Comparison of ENCODE assay signal across 8 cellular contexts in the genomic region with DNA sequence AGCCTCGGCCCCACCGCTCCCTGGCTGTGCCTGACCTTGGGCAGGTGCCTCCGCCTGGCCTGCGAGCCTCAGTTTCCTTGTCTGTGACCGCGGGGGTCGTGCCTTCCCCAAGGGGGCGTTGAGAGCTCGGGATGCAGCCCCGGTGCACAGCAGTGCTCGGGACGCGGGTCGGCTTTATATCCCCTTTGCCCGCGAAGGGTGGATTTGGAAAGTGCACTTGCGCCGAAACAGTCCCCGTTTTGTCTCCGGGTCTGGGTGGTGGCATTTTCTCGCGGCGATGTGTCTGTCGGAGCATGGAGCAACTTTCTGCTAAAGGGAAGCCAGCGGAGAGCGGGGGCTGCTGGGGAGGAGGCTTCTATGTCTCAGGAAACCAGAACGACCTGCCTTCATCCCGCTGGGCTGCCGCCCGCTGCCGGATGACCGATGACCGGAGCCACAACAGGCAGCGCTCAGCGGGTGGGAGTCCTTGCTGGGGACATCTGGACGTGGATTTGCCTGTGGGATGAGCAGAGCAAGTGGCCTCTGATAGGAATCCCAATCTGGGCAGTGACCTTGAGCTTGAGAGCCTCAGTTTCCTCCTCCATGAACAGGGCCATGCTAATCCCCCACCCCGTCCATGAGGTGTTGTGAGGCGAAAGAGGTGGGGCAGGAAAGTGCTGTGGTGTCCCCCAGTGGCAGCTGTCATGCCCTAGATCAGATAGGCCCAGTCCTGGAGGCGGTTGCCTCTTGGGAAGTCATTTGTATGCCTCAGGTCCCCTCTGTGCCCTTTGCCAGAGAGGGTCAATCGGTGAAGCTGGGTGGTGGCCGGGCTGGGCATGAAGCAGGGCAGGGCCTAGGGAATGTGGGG. TPM values are rescaled to one million over a fixed set of nuclear protein-coding genes. Genes with fewer than 3 reads are reported as not detected.
DNase-seq lines count a peak whose midpoint lies in the region; ATAC-seq and TF ChIP-seq lines count a peak whose summit lies in the region.

No MANE protein-coding gene starts in this region.

- H3K4me1 Mint-ChIP-seq in CD4-positive, CD25-positive, alpha-beta regulatory T cell: peaks cover 17 to 92% (median 76%) of the 10 kb centered on the region in 4 donors
- H3K4me1 Mint-ChIP-seq in WTC11 (peaks cover 29% of the 10 kb centered on the region), HFFc6 (ENCODE audit: low read depth) (no peaks in the 10 kb centered on the region)

- POLR2A ChIA-PET in WTC11 (lab: Charles Lee): interaction anchor here (0.5 to 0.6 kb wide), 2 partner anchors 507 to 885 kb away, joined by 3 read pairs; no protein-coding TSS in a partner anchor

- H3K27ac ChIP-seq in CD4-positive, CD25-positive, alpha-beta regulatory T cell (ENCODE audit: insufficient read depth, low read length, poor library complexity, severe bottlenecking): no peak overlapping the region
- H3K27ac ChIP-seq in esophagus (ENCODE audit: low read depth in 2 of 2, low read length in 1 of 2) (no peak overlapping the region), osteoblast (ENCODE audit: low read depth, low read length) (no peak overlapping the region)

- no peaks in the 10 kb centered on the region for H3K27me3 Mint-ChIP-seq in CD4-positive, CD25-positive, alpha-beta regulatory T cell
- H3K27me3 Mint-ChIP-seq in WTC11 (ENCODE audit: low read depth) (peaks cover 13% of the 10 kb centered on the region), HFFc6 (ENCODE audit: insufficient read depth) (no peaks in the 10 kb centered on the region; the same call in 1 of the 2 replicates)

- no peaks in the 10 kb centered on the region for H3K9me3 ChIP-seq in CD4-positive, CD25-positive, alpha-beta regulatory T cell (ENCODE audit: control insufficient read depth in 2 of 2, low read length in 2 of 2)
- peaks cover 0 to 3% of the 10 kb centered on the region in 2 donors for H3K9me3 ChIP-seq in esophagus (ENCODE audit: control insufficient read depth in 2 of 2, insufficient read depth in 1 of 2, low read depth in 1 of 2, low read length in 1 of 2)
- no peaks in the 10 kb centered on the region for H3K9me3 ChIP-seq in osteoblast (ENCODE audit: low read depth, low read length)

- peak overlapping the region; percentile 31 for H2AFZ ChIP-seq in osteoblast (ENCODE audit: low read length)

- H3K27me3 ChIP-seq in CD4-positive, CD25-positive, alpha-beta regulatory T cell (ENCODE audit: control insufficient read depth, insufficient read depth, low read length): no peaks in the 10 kb centered on the region
- H3K27me3 ChIP-seq in esophagus (ENCODE audit: control insufficient read depth in 1 of 2, insufficient read depth in 2 of 2, low read length in 2 of 2) (peaks cover 2 to 11% of the 10 kb centered on the region in 2 donors), osteoblast (ENCODE audit: insufficient read depth, low read length) (no peaks in the 10 kb centered on the region)

- H3K4me3 ChIP-seq in CD4-positive, CD25-positive, alpha-beta regulatory T cell (ENCODE audit: low read depth, low read length): peak overlapping the region; percentile 79
- H3K4me3 ChIP-seq in esophagus (ENCODE audit: low read depth in 1 of 2, low read length in 2 of 2) (peak overlapping the region; percentile 36 to 37), osteoblast (ENCODE audit: insufficient read depth, low read length) (peak overlapping the region; percentile 64)

- TF ChIP-seq CTCF in WTC11 (IDR thresholded peaks at IDR 0.05) (no peak), osteoblast (IDR thresholded peaks at IDR 0.05; ENCODE audit: extremely low read depth, low read depth, low read length) (no peak), HFFc6 (IDR thresholded peaks at IDR 0.05) (no peak)

- no peaks in the 10 kb centered on the region for H3K79me2 ChIP-seq in osteoblast (ENCODE audit: insufficient read depth, low read length)

- H4K20me1 ChIP-seq in osteoblast (ENCODE audit: insufficient read depth, low read length): no peaks in the 10 kb centered on the region

- H3K27ac Mint-ChIP-seq in CD4-positive, CD25-positive, alpha-beta regulatory T cell: peak overlapping the region; percentile 68 to 92 (median 90)
- no peak overlapping the region for H3K27ac Mint-ChIP-seq in WTC11
- H3K27ac Mint-ChIP-seq in HFFc6: no peak overlapping the region

- CTCF ChIA-PET in WTC11 (lab: Charles Lee): interaction anchor here (0.7 to 8.4 kb wide), 4 partner anchors 32 to 124 kb away, joined by 3 to 58 read pairs (median 6); no protein-coding TSS in a partner anchor

- peak overlapping the region; percentile 93 to 98 (median 95) for H3K4me3 Mint-ChIP-seq in CD4-positive, CD25-positive, alpha-beta regulatory T cell
- peak overlapping the region; percentile 90 for H3K4me3 Mint-ChIP-seq in WTC11
- no peak overlapping the region for H3K4me3 Mint-ChIP-seq in HFFc6

- H3K36me3 Mint-ChIP-seq in CD4-positive, CD25-positive, alpha-beta regulatory T cell: peaks cover 9% of the 10 kb centered on the region
- H3K36me3 Mint-ChIP-seq in WTC11: no peaks in the 10 kb centered on the region; the same call in 1 of the 2 replicates
- H3K36me3 Mint-ChIP-seq in HFFc6 (ENCODE audit: low read depth): no peaks in the 10 kb centered on the region; the same call in 1 of the 2 replicates

- peaks cover 0 to 2% (median 0%) of the 10 kb centered on the region in 7 donors for H3K9me3 Mint-ChIP-seq in CD4-positive, CD25-positive, alpha-beta regulatory T cell
- no peaks in the 10 kb centered on the region for H3K9me3 Mint-ChIP-seq in WTC11
- H3K9me3 Mint-ChIP-seq in HFFc6: peaks cover 19% of the 10 kb centered on the region; the same call in 1 of the 2 replicates

- WGBS in esophagus, 2 donors: 17 to 21% methylated on average over 41 of the region's 41 CpGs

- ATAC-seq in CD4-positive, CD25-positive, alpha-beta regulatory T cell (ENCODE audit: low read depth in 2 of 2): peak; percentile 26 to 28
- peak; percentile 45 for ATAC-seq in WTC11

- peaks cover 55% of the 10 kb centered on the region for H3K4me1 ChIP-seq in CD4-positive, CD25-positive, alpha-beta regulatory T cell (ENCODE audit: control insufficient read depth, insufficient read depth, low read length, poor library complexity, severe bottlenecking)
- peaks cover 2 to 9% of the 10 kb centered on the region in 2 donors for H3K4me1 ChIP-seq in esophagus (ENCODE audit: control insufficient read depth in 2 of 2, insufficient read depth in 2 of 2, low read length in 1 of 2)
- no peaks in the 10 kb centered on the region for H3K4me1 ChIP-seq in osteoblast (ENCODE audit: insufficient read depth, low read length)

- no peaks in the 10 kb centered on the region for H3K36me3 ChIP-seq in CD4-positive, CD25-positive, alpha-beta regulatory T cell (ENCODE audit: control insufficient read depth, insufficient read depth, low read length)
- H3K36me3 ChIP-seq in esophagus (ENCODE audit: control insufficient read depth in 2 of 2, insufficient read depth in 2 of 2, low read length in 1 of 2): no peaks in the 10 kb centered on the region
- H3K36me3 ChIP-seq in osteoblast (ENCODE audit: insufficient read depth, low read length): no peaks in the 10 kb centered on the region

- peak in 2 of 3 donors; percentile 22 to 53 for DNase-seq in CD4-positive, CD25-positive, alpha-beta regulatory T cell
- DNase-seq in WTC11 (ENCODE audit: low spot score) (peak; percentile 52), osteoblast (ENCODE audit: insufficient read length, low spot score, missing footprints) (peak; percentile 45), NCI-H1105 treated with DMSO at 0.1 percent for 48 hours (lab: John Stamatoyannopoulos, UW) (no peak), LoVo (ENCODE audit: low spot score) (no peak), A172 (ENCODE audit: low spot score) (no peak), HFFc6 (no peak)

- H3K4me2 ChIP-seq in osteoblast (ENCODE audit: insufficient read depth, low read length): peak overlapping the region; percentile 65

TF ChIP-seq in WTC11, 78 proteins besides CTCF, POLR2A, EP300 and RAD21 (continues in another document):
- TF ChIP-seq ZNF317 (CRISPR knock-in tag; IDR thresholded peaks at IDR 0.05; ENCODE audit: borderline replicate concordance, low read depth): no peak
- no peak for TF ChIP-seq CREM (CRISPR knock-in tag; IDR thresholded peaks at IDR 0.05)
- TF ChIP-seq ZNF671 (CRISPR knock-in tag; IDR thresholded peaks at IDR 0.05): no peak
- TF ChIP-seq, protein P1, sequence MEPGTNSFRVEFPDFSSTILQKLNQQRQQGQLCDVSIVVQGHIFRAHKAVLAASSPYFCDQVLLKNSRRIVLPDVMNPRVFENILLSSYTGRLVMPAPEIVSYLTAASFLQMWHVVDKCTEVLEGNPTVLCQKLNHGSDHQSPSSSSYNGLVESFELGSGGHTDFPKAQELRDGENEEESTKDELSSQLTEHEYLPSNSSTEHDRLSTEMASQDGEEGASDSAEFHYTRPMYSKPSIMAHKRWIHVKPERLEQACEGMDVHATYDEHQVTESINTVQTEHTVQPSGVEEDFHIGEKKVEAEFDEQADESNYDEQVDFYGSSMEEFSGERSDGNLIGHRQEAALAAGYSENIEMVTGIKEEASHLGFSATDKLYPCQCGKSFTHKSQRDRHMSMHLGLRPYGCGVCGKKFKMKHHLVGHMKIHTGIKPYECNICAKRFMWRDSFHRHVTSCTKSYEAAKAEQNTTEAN (CRISPR knock-in tag; IDR thresholded peaks at IDR 0.05): no peak
- TF ChIP-seq ZNF423 (CRISPR knock-in tag; IDR thresholded peaks at IDR 0.05): 0 out of 2 replicates have a peak, but pooled peaks have one; percentile 22
- no peak; the same call in 1 of the 2 replicates for TF ChIP-seq TP53 (CRISPR knock-in tag; IDR thresholded peaks at IDR 0.05)
- no peak for TF ChIP-seq NR2C2 (CRISPR knock-in tag; IDR thresholded peaks at IDR 0.05)
- 0 out of 2 replicates have a peak, but pooled peaks have one; percentile 22 for TF ChIP-seq FOXP1 (CRISPR knock-in tag; IDR thresholded peaks at IDR 0.05; ENCODE audit: borderline replicate concordance)

RNA-seq across cellular contexts. Expression of a gene that starts 0.7 kb away (rescaled TPM):
- 7.0 TPM for total RNA-seq in CD4-positive, CD25-positive, alpha-beta regulatory T cell
- polyA plus RNA-seq in CD4-positive, CD25-positive, alpha-beta regulatory T cell: 1 to 10 TPM; 1.6 to 3.6 (median 1.9) TPM
- total RNA-seq in WTC11 (2021) (9.3 to 12.7 TPM (median 12.2 TPM) in 3 replicates), osteoblast (0.36 and 0.59 TPM in 2 replicates)
- under 1 TPM; 0.18 to 0.40 TPM for polyA plus RNA-seq in esophagus
- total RNA-seq in A172 (2014; rRNA removed; shearing (Covaris generic)): 0.46 and 0.88 TPM in 2 replicates
- not detected for total RNA-seq in HFFc6 (2021; fragmentation: NEBNext Ultra II Directional; extraction: Animal tissue kit (Norgen Biotek cat#: 25700))

Comparison
In these comparisons a context has a peak if more than half of its experiments do, and no peak if none do; other contexts are left out.
1. DNase-seq: peak in CD4-positive, CD25-positive, alpha-beta regulatory T cell (2 of 3), WTC11 (single experiment) and osteoblast (single experiment); none in NCI-H1105 treated with DMSO at 0.1 percent for 48 hours (single experiment), LoVo (single experiment), A172 (single experiment) and HFFc6 (single experiment).
2. H3K27ac Mint-ChIP-seq: peak in CD4-positive, CD25-positive, alpha-beta regulatory T cell (3 of 3); none in WTC11 (single experiment) and HFFc6 (single experiment).
3. Peak in every context shown above with its lines, with median percentiles within 50 percentile points of each other: H3K4me3 ChIP-seq.